14 cellular contexts compared by ENCODE assay signal in genomic region chr4:13328591-13328990, GRCh38.
"Had no signal": no experiment of that assay in that cellular context is flagged by ENCODE, and none has a peak within 500 bp of the region (broad histone marks: within the 10 kb centered on the region; RNA-seq: fewer than 3 reads in every experiment).

No MANE protein-coding gene starts in this region.

- H3K27ac ChIP-seq: esophagus squamous epithelium, gastroesophageal sphincter, ovary had no signal

- ATAC-seq: activated T-cell treated with anti-CD3 and anti-CD28 coated beads, Interleukin-2, amount 50 U/mL, for 4 hours; gastroesophageal sphincter; stimulated activated naive CD8-positive, alpha-beta T cell treated with anti-CD3 and anti-CD28 coated beads, Interleukin-15, amount 100 ng/mL, for 72 hours had no signal

- H3K36me3 ChIP-seq: esophagus squamous epithelium, gastroesophageal sphincter, ovary had no signal

- H3K4me3 ChIP-seq: esophagus squamous epithelium, gastroesophageal sphincter, ovary had no signal

- H3K27me3 Mint-ChIP-seq: activated CD4-positive, alpha-beta memory T cell treated with anti-CD3 and anti-CD28 coated beads for 36 hours; activated naive CD8-positive, alpha-beta T cell treated with anti-CD3 and anti-CD28 coated beads, Interleukin-2, amount 10 ng/mL, durations not matched to agents 7 days and 5 days; stimulated activated naive CD8-positive, alpha-beta T cell treated with anti-CD3 and anti-CD28 coated beads, Interleukin-15, amount 100 ng/mL, for 72 hours had no signal

- H3K9me3 Mint-ChIP-seq: activated T-cell treated with anti-CD3 and anti-CD28 coated beads, Interleukin-2, amount 50 U/mL, for 4 hours had no signal

- DNase-seq: activated CD4-positive, alpha-beta memory T cell treated with anti-CD3 and anti-CD28 coated beads for 36 hours; activated CD4-positive, CD25-positive, alpha-beta regulatory T cell treated with anti-CD3 and anti-CD28 coated beads, Interleukin-2, amount 50 U/mL, for 72 hours; activated gamma-delta T cell treated with Interleukin-2 at 50 U/mL for 16 hours; activated naive CD8-positive, alpha-beta T cell treated with anti-CD3 and anti-CD28 coated beads, Interleukin-2, amount 10 ng/mL, durations not matched to agents 7 days and 5 days; activated T-cell treated with anti-CD3 and anti-CD28 coated beads, Interleukin-2, amount 50 U/mL, for 4 hours; anterior cingulate cortex; esophagus squamous epithelium; kidney; ovary; stimulated activated CD4-positive, alpha-beta T cell treated with anti-CD3 and anti-CD28 coated beads, Interleukin-15, amount 100 ng/mL, for 24 hours; stimulated activated CD4-positive, alpha-beta T cell treated with anti-CD3 and anti-CD28 coated beads, Interleukin-4, amount 100 ng/mL, for 24 hours; stimulated activated naive CD8-positive, alpha-beta T cell treated with anti-CD3 and anti-CD28 coated beads, Interleukin-15, amount 100 ng/mL, for 72 hours had no signal

- H3K36me3 Mint-ChIP-seq: activated naive CD8-positive, alpha-beta T cell treated with anti-CD3 and anti-CD28 coated beads, Interleukin-2, amount 10 ng/mL, durations not matched to agents 7 days and 5 days had no signal

- H3K4me3 Mint-ChIP-seq: activated CD4-positive, alpha-beta memory T cell treated with anti-CD3 and anti-CD28 coated beads for 36 hours; activated naive CD8-positive, alpha-beta T cell treated with anti-CD3 and anti-CD28 coated beads, Interleukin-2, amount 10 ng/mL, durations not matched to agents 7 days and 5 days; activated T-cell treated with anti-CD3 and anti-CD28 coated beads, Interleukin-2, amount 50 U/mL, for 4 hours; stimulated activated naive CD8-positive, alpha-beta T cell treated with anti-CD3 and anti-CD28 coated beads, Interleukin-15, amount 100 ng/mL, for 72 hours had no signal

- H3K4me1 ChIP-seq: esophagus squamous epithelium, gastroesophageal sphincter had no signal

- H3K9me3 ChIP-seq: esophagus squamous epithelium, gastroesophageal sphincter, ovary had no signal

- FAIRE-seq: endometrium, kidney had no signal

- H3K4me1 Mint-ChIP-seq: stimulated activated naive CD8-positive, alpha-beta T cell treated with anti-CD3 and anti-CD28 coated beads, Interleukin-15, amount 100 ng/mL, for 72 hours had no signal

- H3K27ac Mint-ChIP-seq: activated CD4-positive, alpha-beta memory T cell treated with anti-CD3 and anti-CD28 coated beads for 36 hours; activated naive CD8-positive, alpha-beta T cell treated with anti-CD3 and anti-CD28 coated beads, Interleukin-2, amount 10 ng/mL, durations not matched to agents 7 days and 5 days; stimulated activated naive CD8-positive, alpha-beta T cell treated with anti-CD3 and anti-CD28 coated beads, Interleukin-15, amount 100 ng/mL, for 72 hours had no signal

- H3K27me3 ChIP-seq: esophagus squamous epithelium, gastroesophageal sphincter, ovary had no signal
